9 cellular contexts compared by ENCODE assay signal in the genomic region with DNA sequence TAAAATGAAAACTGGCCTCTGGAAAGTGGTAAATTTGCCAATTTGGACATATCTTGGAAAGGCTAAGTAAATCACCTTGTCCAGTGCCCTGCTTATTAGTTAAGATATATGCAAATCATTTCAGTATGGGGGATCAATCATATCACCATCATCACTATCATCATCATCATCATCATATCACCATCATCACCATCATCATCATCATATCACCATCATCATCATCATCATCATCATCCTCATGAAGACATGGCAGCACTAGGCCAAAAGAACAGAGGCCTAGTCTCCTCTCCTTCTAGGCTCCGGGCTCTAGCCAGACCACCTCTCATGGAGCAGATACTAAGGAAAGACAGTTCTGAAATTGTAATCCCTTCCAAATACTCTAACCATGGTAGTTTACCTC. TPM values are rescaled to one million over a fixed set of nuclear protein-coding genes. Genes with fewer than 3 reads are reported as not detected.
"Had no signal": no experiment of that assay in that cellular context is flagged by ENCODE, and none has a peak within 500 bp of the region (broad histone marks: within the 10 kb centered on the region; RNA-seq: fewer than 3 reads in every experiment).

No MANE protein-coding gene starts in this region.

- H3K27ac ChIP-seq: GM23248 had no signal

- H3K4me3 ChIP-seq: GM23248, HAP-1, K562 had no signal

- H3K4me1 ChIP-seq: HAP-1 had no signal

- FAIRE-seq: K562 had no signal

- H3K9me3 ChIP-seq: HAP-1 had no signal

- H3K9ac ChIP-seq: GM23248 had no signal

- DNase-seq: GM23248, GOT3, H7, IMR-90, KG1 had no signal

- H3K36me3 ChIP-seq: HAP-1 had no signal

RNA-seq across cellular contexts. Expression of gene OTX2, which starts 20.3 kb away (rescaled TPM):
- total RNA-seq: GM23248, H4, HT-29, IMR-90, K562 had no signal
- polyA plus RNA-seq: GM23248, IMR-90, K562 had no signal
